ENCODE assay signal across 10 cellular contexts in genomic region chr1:145956361-145956760, GRCh38. TPM values are rescaled to one million over a fixed set of nuclear protein-coding genes. Genes with fewer than 3 reads are reported as not detected.
A peak's percentile ranks its signal among the peaks of the same experiment; 100 is the strongest.
DNase-seq lines count a peak whose midpoint lies in the region; ATAC-seq and TF ChIP-seq lines count a peak whose summit lies in the region.
"Had no signal": no experiment of that assay in that cellular context is flagged by ENCODE, and none has a peak within 500 bp of the region (broad histone marks: within the 10 kb centered on the region; RNA-seq: fewer than 3 reads in every experiment).

No MANE protein-coding gene starts in this region.

- ATAC-seq in activated naive CD8-positive, alpha-beta T cell treated with anti-CD3 and anti-CD28 coated beads, Interleukin-2, amount 10 ng/mL, durations not matched to agents 7 days and 5 days (ENCODE audit: low read depth) = no peak
- no peak for ATAC-seq in left lung
- ATAC-seq: foreskin keratinocyte had no signal

- H3F3A ChIP-seq in MM.1S (ENCODE audit: insufficient read depth, low read length) = peaks cover 9% of the 10 kb centered on the region; the same call in 1 of the 2 replicates

- H3K9me3 Mint-ChIP-seq in T-helper 2 cell treated with Interferon-gamma antibody and Interleukin-4, amounts not matched to agents 5 μg/mL and 100 μg/mL, for 36 hours = no peaks in the 10 kb centered on the region
- H3K9me3 Mint-ChIP-seq in activated naive CD8-positive, alpha-beta T cell treated with anti-CD3 and anti-CD28 coated beads, Interleukin-2, amount 10 ng/mL, durations not matched to agents 7 days and 5 days = no peaks in the 10 kb centered on the region

- peak overlapping the region; percentile 91 for H3K4me3 Mint-ChIP-seq in T-helper 2 cell treated with Interferon-gamma antibody and Interleukin-4, amounts not matched to agents 5 μg/mL and 100 μg/mL, for 36 hours
- H3K4me3 Mint-ChIP-seq in activated naive CD8-positive, alpha-beta T cell treated with anti-CD3 and anti-CD28 coated beads, Interleukin-2, amount 10 ng/mL, durations not matched to agents 7 days and 5 days = peak overlapping the region; percentile 99

- H3K36me3 Mint-ChIP-seq in T-helper 2 cell treated with Interferon-gamma antibody and Interleukin-4, amounts not matched to agents 5 μg/mL and 100 μg/mL, for 36 hours (ENCODE audit: low read depth) = peaks cover 14% of the 10 kb centered on the region
- peaks cover 22% of the 10 kb centered on the region for H3K36me3 Mint-ChIP-seq in activated naive CD8-positive, alpha-beta T cell treated with anti-CD3 and anti-CD28 coated beads, Interleukin-2, amount 10 ng/mL, durations not matched to agents 7 days and 5 days

- H3K4me1 Mint-ChIP-seq in T-helper 2 cell treated with Interferon-gamma antibody and Interleukin-4, amounts not matched to agents 5 μg/mL and 100 μg/mL, for 36 hours (ENCODE audit: low read depth) = peaks cover 57% of the 10 kb centered on the region
- H3K4me1 Mint-ChIP-seq in activated naive CD8-positive, alpha-beta T cell treated with anti-CD3 and anti-CD28 coated beads, Interleukin-2, amount 10 ng/mL, durations not matched to agents 7 days and 5 days = peaks cover 67% of the 10 kb centered on the region

- TF ChIP-seq CTCF in left lung (IDR thresholded peaks at IDR 0.05) = no peak
- no peak for TF ChIP-seq CTCF in MM.1S (IDR thresholded peaks at IDR 0.05; ENCODE audit: low read length)

- H3K4me3 ChIP-seq in left lung = peak overlapping the region; percentile 72 to 80
- H3K4me3 ChIP-seq in MM.1S (ENCODE audit: low read length) = no peak overlapping the region

- DNase-seq in T-helper 2 cell treated with Interferon-gamma antibody and Interleukin-4, amounts not matched to agents 5 μg/mL and 100 μg/mL, for 36 hours (ENCODE audit: low spot score) = no peak
- no peak for DNase-seq in T-helper 2 cell
- no peak for DNase-seq in activated naive CD8-positive, alpha-beta T cell treated with anti-CD3 and anti-CD28 coated beads, Interleukin-2, amount 10 ng/mL, durations not matched to agents 7 days and 5 days
- no peak for DNase-seq in left lung
- DNase-seq in mucosa of gallbladder (ENCODE audit: low spot score) = no peak
- DNase-seq in MM.1S = no peak
- DNase-seq in inferior parietal cortex (ENCODE audit: extremely low spot score) = no peak
- DNase-seq: foreskin keratinocyte, T1000 had no signal

- H3K27me3 Mint-ChIP-seq in T-helper 2 cell treated with Interferon-gamma antibody and Interleukin-4, amounts not matched to agents 5 μg/mL and 100 μg/mL, for 36 hours (ENCODE audit: low read depth) = no peaks in the 10 kb centered on the region
- no peaks in the 10 kb centered on the region for H3K27me3 Mint-ChIP-seq in activated naive CD8-positive, alpha-beta T cell treated with anti-CD3 and anti-CD28 coated beads, Interleukin-2, amount 10 ng/mL, durations not matched to agents 7 days and 5 days

- H3K9me3 ChIP-seq in left lung = no peaks in the 10 kb centered on the region
- H3K9me3 ChIP-seq in MM.1S (replicated peaks; ENCODE audit: insufficient read depth, low read length) = no peaks in the 10 kb centered on the region

- no peak overlapping the region for H3K4me2 ChIP-seq in MM.1S (ENCODE audit: low read depth, low read length)

- H3K79me2 ChIP-seq in MM.1S (ENCODE audit: low read length) = no peaks in the 10 kb centered on the region

- H3K36me3 ChIP-seq in left lung (no peaks in the 10 kb centered on the region), MM.1S (replicated peaks; ENCODE audit: insufficient read depth, low read length) (no peaks in the 10 kb centered on the region)

- no peak overlapping the region for H3K9ac ChIP-seq in MM.1S (ENCODE audit: low read length)

- no peak overlapping the region for H2AFZ ChIP-seq in MM.1S (ENCODE audit: low read length)

- H4K20me1 ChIP-seq in MM.1S (ENCODE audit: insufficient read depth, low read length) = no peaks in the 10 kb centered on the region

- H3K27me3 ChIP-seq in left lung = peaks cover 0 to 14% of the 10 kb centered on the region in 2 donors
- peaks cover 40% of the 10 kb centered on the region for H3K27me3 ChIP-seq in MM.1S (replicated peaks; ENCODE audit: insufficient read depth, low read length)
- H3K27me3 ChIP-seq: foreskin keratinocyte had no signal

- intact Hi-C loops in left lung (cut with DNase I) = no loop called here

- H3K9me2 ChIP-seq in MM.1S (replicated peaks; ENCODE audit: insufficient read depth, low read length) = no peaks in the 10 kb centered on the region

- H3K27ac ChIP-seq in left lung (peak overlapping the region; percentile 93 to 98), temporal lobe (ENCODE audit: low read depth, low read length) (peak overlapping the region; percentile 88), MM.1S (ENCODE audit: low read length) (no peak overlapping the region)

- H3K4me1 ChIP-seq in left lung (peaks cover 21 to 69% of the 10 kb centered on the region in 2 donors), MM.1S (ENCODE audit: low read length) (peaks cover 24% of the 10 kb centered on the region)
- H3K4me1 ChIP-seq: foreskin keratinocyte had no signal

- peak overlapping the region; percentile 91 for H3K27ac Mint-ChIP-seq in T-helper 2 cell treated with Interferon-gamma antibody and Interleukin-4, amounts not matched to agents 5 μg/mL and 100 μg/mL, for 36 hours
- peak overlapping the region; percentile 94 for H3K27ac Mint-ChIP-seq in activated naive CD8-positive, alpha-beta T cell treated with anti-CD3 and anti-CD28 coated beads, Interleukin-2, amount 10 ng/mL, durations not matched to agents 7 days and 5 days

- POLR2A ChIA-PET in activated naive CD8-positive, alpha-beta T cell treated with anti-CD3 and anti-CD28 coated beads, Interleukin-2, amount 10 ng/mL, durations not matched to agents 7 days and 5 days (lab: Charles Lee) = interaction anchor here (2.1 to 4.3 kb wide), 2 partner anchors 10 to 29 kb away, joined by 4 to 61 read pairs; partner anchors contain the start of gene RBM8A

RNA-seq across cellular contexts. Expression of gene LIX1L, which starts 1.5 kb away (rescaled TPM):
- 10 to 100 TPM; 54.0 to 57.5 TPM for total RNA-seq in activated naive CD8-positive, alpha-beta T cell treated with anti-CD3 and anti-CD28 coated beads, Interleukin-2, amount 10 ng/mL, durations not matched to agents 7 days and 5 days
- total RNA-seq in left lung (10 to 100 TPM; 28.9 to 32.0 TPM), temporal lobe (22.4 TPM), mucosa of gallbladder (42.9 TPM)

RNA-seq across cellular contexts. Expression of gene ANKRD34A, which starts 8.0 kb away (rescaled TPM):
- total RNA-seq in activated naive CD8-positive, alpha-beta T cell treated with anti-CD3 and anti-CD28 coated beads, Interleukin-2, amount 10 ng/mL, durations not matched to agents 7 days and 5 days = 1 to 10 TPM; 2.2 to 2.8 TPM
- 1 to 10 TPM in 1 of 2 donors, under 1 TPM in 1; 0.82 to 1.2 TPM for total RNA-seq in left lung
- total RNA-seq in temporal lobe = 1.7 TPM
- 3.4 TPM for total RNA-seq in mucosa of gallbladder

RNA-seq across cellular contexts. Expression of gene POLR3GL, which starts 8.1 kb away (rescaled TPM):
- total RNA-seq in activated naive CD8-positive, alpha-beta T cell treated with anti-CD3 and anti-CD28 coated beads, Interleukin-2, amount 10 ng/mL, durations not matched to agents 7 days and 5 days = 10 to 100 TPM; 32.6 to 34.9 TPM
- 10 to 100 TPM; 19.6 to 20.8 TPM for total RNA-seq in left lung
- 10.6 TPM for total RNA-seq in temporal lobe
- total RNA-seq in mucosa of gallbladder = 28.3 TPM

RNA-seq across cellular contexts. Expression of gene RBM8A, which starts 29.1 kb away (rescaled TPM):
- total RNA-seq in activated naive CD8-positive, alpha-beta T cell treated with anti-CD3 and anti-CD28 coated beads, Interleukin-2, amount 10 ng/mL, durations not matched to agents 7 days and 5 days = 100 to 1,000 TPM; 157 to 160 TPM
- total RNA-seq in left lung (100 to 1,000 TPM in 1 of 2 donors, 10 to 100 TPM in 1; 90.2 to 118 TPM), temporal lobe (71.3 TPM), mucosa of gallbladder (99.8 TPM)

RNA-seq across cellular contexts. Expression of gene PEX11B, which starts 37.8 kb away (rescaled TPM):
- 10 to 100 TPM; 31.0 to 35.8 TPM for total RNA-seq in activated naive CD8-positive, alpha-beta T cell treated with anti-CD3 and anti-CD28 coated beads, Interleukin-2, amount 10 ng/mL, durations not matched to agents 7 days and 5 days
- total RNA-seq in left lung (10 to 100 TPM; 31.9 to 32.4 TPM), temporal lobe (32.5 TPM), mucosa of gallbladder (35.1 TPM)
